Comparison of ENCODE assay signal across 9 cellular contexts in the genomic region with DNA sequence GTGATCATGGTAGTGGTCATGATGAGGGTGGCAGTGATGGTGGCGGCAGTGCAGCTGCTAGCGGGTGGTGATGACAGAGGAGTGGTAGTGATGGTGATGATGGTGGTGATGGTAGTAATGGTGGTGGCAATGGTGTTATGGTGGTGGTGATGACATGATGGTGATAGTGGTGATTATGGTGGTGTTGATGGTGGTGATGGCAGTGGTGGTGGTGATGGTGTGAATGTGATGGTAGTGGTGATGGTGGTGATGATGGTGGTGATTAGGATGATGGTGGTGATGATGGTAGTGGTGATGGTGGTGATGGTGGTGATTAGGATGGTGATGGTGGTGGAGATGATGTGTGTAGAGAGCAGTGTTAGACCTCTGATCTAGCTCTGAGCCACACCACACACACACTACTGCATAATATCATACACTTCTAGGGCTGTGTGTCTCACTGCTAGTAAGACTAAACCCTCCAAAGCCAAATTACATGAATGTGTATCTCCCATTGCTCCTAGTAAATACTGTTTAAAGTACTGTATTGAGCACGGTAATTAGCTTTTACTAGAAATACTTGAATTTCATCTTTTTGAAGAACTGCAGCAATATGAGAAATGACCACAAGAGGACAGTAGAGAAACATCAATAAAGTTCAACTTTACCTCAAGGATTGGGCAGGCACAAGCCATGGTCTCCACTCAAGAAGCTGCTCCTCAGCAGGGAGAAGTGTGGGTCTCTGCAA. TPM values are rescaled to one million over a fixed set of nuclear protein-coding genes. Genes with fewer than 3 reads are reported as not detected.
A peak's percentile ranks its signal among the peaks of the same experiment; 100 is the strongest.
DNase-seq lines count a peak whose midpoint lies in the region; TF ChIP-seq lines count a peak whose summit lies in the region.
"Had no signal": no experiment of that assay in that cellular context is flagged by ENCODE, and none has a peak within 500 bp of the region (broad histone marks: within the 10 kb centered on the region; RNA-seq: fewer than 3 reads in every experiment).

No MANE protein-coding gene starts in this region.

- 74 to 77% methylated on average over 3 of the region's 3 CpGs for WGBS in tibial nerve, 2 donors

- no peak overlapping the region for H3K27ac Mint-ChIP-seq in T-helper 2 cell treated with Interferon-gamma antibody and Interleukin-4, amounts not matched to agents 5 μg/mL and 100 μg/mL, for 36 hours

- peak; percentile 29 for DNase-seq in DMS 273 (lab: John Stamatoyannopoulos, UW; ENCODE audit: unreplicated experiment)
- no peak for DNase-seq in DMS 273 treated with DMSO at 0.1 percent for 48 hours (lab: John Stamatoyannopoulos, UW)
- peak; percentile 60 for DNase-seq in iPS-NIHi7 (ENCODE audit: extremely low spot score)
- DNase-seq in tibial nerve (ENCODE audit: low spot score in 2 of 2), result no peak
- DNase-seq in T-helper 2 cell treated with Interferon-gamma antibody and Interleukin-4, amounts not matched to agents 5 μg/mL and 100 μg/mL, for 36 hours (ENCODE audit: low spot score), result no peak
- no peak for DNase-seq in occipital lobe (lab: John Stamatoyannopoulos, UW)

- no peaks in the 10 kb centered on the region for H3K36me3 ChIP-seq in tibial nerve

- no peak for TF ChIP-seq EP300 in tibial nerve (IDR thresholded peaks at IDR 0.05)

- no peak overlapping the region for H3K4me3 Mint-ChIP-seq in T-helper 2 cell treated with Interferon-gamma antibody and Interleukin-4, amounts not matched to agents 5 μg/mL and 100 μg/mL, for 36 hours

- no peaks in the 10 kb centered on the region for H3K9me3 Mint-ChIP-seq in T-helper 2 cell treated with Interferon-gamma antibody and Interleukin-4, amounts not matched to agents 5 μg/mL and 100 μg/mL, for 36 hours

- no peaks in the 10 kb centered on the region for H3K36me3 Mint-ChIP-seq in T-helper 2 cell treated with Interferon-gamma antibody and Interleukin-4, amounts not matched to agents 5 μg/mL and 100 μg/mL, for 36 hours (ENCODE audit: low read depth)

- TF ChIP-seq POLR2A in tibial nerve (IDR thresholded peaks at IDR 0.05), result no peak

- no peak overlapping the region for H3K4me3 ChIP-seq in tibial nerve
- H3K4me3 ChIP-seq: skin epidermis had no signal

- no peaks in the 10 kb centered on the region for H3K4me1 Mint-ChIP-seq in T-helper 2 cell treated with Interferon-gamma antibody and Interleukin-4, amounts not matched to agents 5 μg/mL and 100 μg/mL, for 36 hours (ENCODE audit: low read depth)

- H3K27me3 Mint-ChIP-seq in T-helper 2 cell treated with Interferon-gamma antibody and Interleukin-4, amounts not matched to agents 5 μg/mL and 100 μg/mL, for 36 hours (ENCODE audit: low read depth), result no peaks in the 10 kb centered on the region

- H3K27me3 ChIP-seq in tibial nerve, result no peaks in the 10 kb centered on the region

- no peaks in the 10 kb centered on the region for H3K9me3 ChIP-seq in tibial nerve

- no peaks in the 10 kb centered on the region for H3K4me1 ChIP-seq in tibial nerve

- H3K27ac ChIP-seq in VCaP, result no peak overlapping the region
- H3K27ac ChIP-seq in tibial nerve, result no peak overlapping the region
- H3K27ac ChIP-seq: skin epidermis had no signal

- TF ChIP-seq CTCF in LNCAP (IDR thresholded peaks at IDR 0.05) (peak; percentile 92), VCaP (conservative IDR thresholded peaks at IDR 0.05) (peak; percentile 99), tibial nerve (IDR thresholded peaks at IDR 0.05) (peak; percentile 29 to 73 (median 50))

RNA-seq across cellular contexts. Expression of a gene that starts 28.8 kb away (rescaled TPM):
- 10 to 100 TPM; 18.0 to 26.3 (median 23.4) TPM for total RNA-seq in tibial nerve
- total RNA-seq in occipital lobe, result 28.7 TPM

RNA-seq across cellular contexts. Expression of a gene that starts 57.2 kb away (rescaled TPM):
- total RNA-seq in tibial nerve (not detected), occipital lobe (not detected)

Comparison
In these comparisons a context has a peak if more than half of its experiments do, and no peak if none do; other contexts are left out.
1. DNase-seq: peak in DMS 273 (single experiment) and iPS-NIHi7 (single experiment); none in DMS 273 treated with DMSO at 0.1 percent for 48 hours (single experiment), tibial nerve (0 of 2), T-helper 2 cell treated with Interferon-gamma antibody and Interleukin-4, amounts not matched to agents 5 μg/mL and 100 μg/mL, for 36 hours (single experiment) and occipital lobe (single experiment).
2. Peak in every context shown above with its lines, with median percentiles within 50 percentile points of each other: CTCF ChIP-seq.